5 cellular contexts compared by ENCODE assay signal in genomic region chr16:28689425-28689824, GRCh38. TPM values are rescaled to one million over a fixed set of nuclear protein-coding genes. Genes with fewer than 3 reads are reported as not detected.
"Had no signal": no experiment of that assay in that cellular context is flagged by ENCODE, and none has a peak within 500 bp of the region (broad histone marks: within the 10 kb centered on the region; RNA-seq: fewer than 3 reads in every experiment).

No MANE protein-coding gene starts in this region.

RNA-seq across cellular contexts. Expression of gene NPIPB8, which starts 51.6 kb away (rescaled TPM):
- total RNA-seq: HT1080, IMR-90, NCI-H460, SK-MEL-5 had no signal
- polyA plus RNA-seq: IMR-90, SK-N-SH had no signal
